8 cellular contexts compared by ENCODE assay signal in genomic region chr1:23168462-23169218, GRCh38. TPM values are rescaled to one million over a fixed set of nuclear protein-coding genes. Genes with fewer than 3 reads are reported as not detected.
DNase-seq lines count a peak whose midpoint lies in the region; ATAC-seq and TF ChIP-seq lines count a peak whose summit lies in the region.

TSS of gene LUZP1 (minus strand) at chr1:23168856.

- TF ChIP-seq POLR2A in thyroid gland (IDR thresholded peaks at IDR 0.05): peak; percentile 57 to 98

- H3K4me2 ChIP-seq in parathyroid adenoma (ENCODE audit: low read length): peak within 1 kb of the TSS; percentile 83

- H3K27me3 ChIP-seq in adipocyte (replicated peaks; ENCODE audit: control insufficient read depth, insufficient read depth, low read length) (no peaks in the 10 kb centered on the region), parathyroid adenoma (ENCODE audit: control insufficient read depth, insufficient read depth, low read length) (no peaks in the 10 kb centered on the region), thyroid gland (no peaks in the 10 kb centered on the region)

- DNase-seq in DMS 273 (lab: John Stamatoyannopoulos, UW; ENCODE audit: unreplicated experiment) (peak; percentile 89), NCI-H1048 (lab: John Stamatoyannopoulos, UW) (peak; percentile 49), T-helper 1 cell (peak; percentile 71 to 89 (median 79)), adipocyte (ENCODE audit: low read depth) (peak; percentile 97), Right ventricle myocardium inferior (ENCODE audit: missing footprints) (peak; percentile 95), thyroid gland (peak; percentile 77 to 86)

- H3K9ac ChIP-seq in adipocyte (ENCODE audit: low read length) (peak within 1 kb of the TSS; percentile 93), parathyroid adenoma (no peak within 1 kb of the TSS)

- H3K4me3 ChIP-seq in adipocyte (ENCODE audit: low read length) (peak within 1 kb of the TSS; percentile 89), parathyroid adenoma (ENCODE audit: low read depth, low read length) (peak within 1 kb of the TSS; percentile 89), thyroid gland (replicated peaks in 1 of 3) (peak within 1 kb of the TSS; percentile 75 to 98 (median 92))

- no peaks in the 10 kb centered on the region for H3K36me3 ChIP-seq in adipocyte (ENCODE audit: control insufficient read depth, insufficient read depth, low read length, severe bottlenecking)
- no peaks in the 10 kb centered on the region for H3K36me3 ChIP-seq in parathyroid adenoma (ENCODE audit: control insufficient read depth, insufficient read depth, low read length)
- H3K36me3 ChIP-seq in thyroid gland: no peaks in the 10 kb centered on the region

- intact Hi-C loops in Right ventricle myocardium inferior (cut with DNase I): loop anchor here (5.0 kb wide), 1 partner anchor 46 kb away; no protein-coding TSS in a partner anchor
- intact Hi-C loops in thyroid gland (cut with DNase I): no loop called here

- H3K9me3 ChIP-seq in adipocyte (ENCODE audit: control insufficient read depth, low read length) (no peaks in the 10 kb centered on the region), parathyroid adenoma (ENCODE audit: control insufficient read depth, low read length) (no peaks in the 10 kb centered on the region), thyroid gland (no peaks in the 10 kb centered on the region)

- peak within 1 kb of the TSS; percentile 77 for H2AFZ ChIP-seq in parathyroid adenoma

- TF ChIP-seq CTCF in parathyroid adenoma (IDR thresholded peaks at IDR 0.05) (no peak), thyroid gland (IDR thresholded peaks at IDR 0.05) (no peak)

- ATAC-seq in GM21825 (IDR thresholded peaks at IDR 0.05; ENCODE audit: unreplicated experiment) (peak; percentile 62), Right ventricle myocardium inferior (peak; percentile 94)

- peaks cover 14% of the 10 kb centered on the region for H3K79me2 ChIP-seq in parathyroid adenoma

- H3K27ac ChIP-seq in parathyroid adenoma (peak within 1 kb of the TSS; percentile 81), thyroid gland (peak within 1 kb of the TSS; percentile 83 to 92 (median 91))

- WGBS in thyroid gland, 2 donors: 13 to 20% methylated on average over 33 to 37 of the region's 56 CpGs

- H3K4me1 ChIP-seq in adipocyte (ENCODE audit: control insufficient read depth, insufficient read depth, low read length) (peaks cover 44% of the 10 kb centered on the region), parathyroid adenoma (peaks cover 2% of the 10 kb centered on the region), thyroid gland (peaks cover 9 to 28% of the 10 kb centered on the region in 2 donors)

RNA-seq across cellular contexts. Expression of gene LUZP1, which starts in this region (rescaled TPM):
- total RNA-seq in Right ventricle myocardium inferior: 30.4 TPM
- 10 to 100 TPM; 21.4 to 28.2 (median 25.0) TPM for total RNA-seq in thyroid gland

Comparison
In these comparisons a context has a peak if more than half of its experiments do, and no peak if none do; other contexts are left out.
1. Peak in every context shown above with its lines: DNase-seq, ATAC-seq, H3K4me3 ChIP-seq and H3K27ac ChIP-seq.